In genomic region chr2:12592296-12592695, GRCh38 we compare ENCODE assay signal across 30 cellular contexts.
"Had no signal": no experiment of that assay in that cellular context is flagged by ENCODE, and none has a peak within 500 bp of the region (broad histone marks: within the 10 kb centered on the region; RNA-seq: fewer than 3 reads in every experiment).

No MANE protein-coding gene starts in this region.

- H3K36me3 ChIP-seq: neural progenitor cell, ovary, right lobe of liver, sigmoid colon, spleen, suprapubic skin, tibial artery, transverse colon, upper lobe of left lung, vagina had no signal

- H3K4me3 Mint-ChIP-seq: natural killer cell; nephron; neural progenitor cell; stimulated activated memory B cell treated with anti-CD40 and anti-IgM and Interleukin-4, amounts not matched to agents 10 μg/mL and 1 μg/mL and 100 μg/mL, for 72 hours; stimulated activated naive CD8-positive, alpha-beta T cell treated with anti-CD3 and anti-CD28 coated beads, Interleukin-15, amount 100 ng/mL, for 72 hours had no signal

- ATAC-seq: psoas muscle; right cardiac atrium; stimulated activated memory B cell treated with anti-CD40 and anti-IgM and Interleukin-4, amounts not matched to agents 10 μg/mL and 1 μg/mL and 100 μg/mL, for 72 hours; stimulated activated naive CD8-positive, alpha-beta T cell treated with anti-CD3 and anti-CD28 coated beads, Interleukin-15, amount 100 ng/mL, for 72 hours; stimulated activated naive CD8-positive, alpha-beta T cell treated with anti-CD3 and anti-CD28 coated beads, Interleukin-15, Interleukin-2, amounts not matched to agents 100 U/mL and 50 U/mL, for 24 hours had no signal

- H3K4me2 ChIP-seq: neural progenitor cell had no signal

- H3K27me3 ChIP-seq: neural progenitor cell, ovary, right lobe of liver, sigmoid colon, spleen, suprapubic skin, testis, tibial artery, transverse colon, upper lobe of left lung, vagina had no signal

- H3K27ac ChIP-seq: neural progenitor cell, ovary, parathyroid adenoma, psoas muscle, right lobe of liver, sigmoid colon, spleen, suprapubic skin, testis, tibial artery, transverse colon, upper lobe of left lung, vagina had no signal

- DNase-seq: natural killer cell; occipital lobe; ovary; posterior cingulate gyrus; psoas muscle; right cardiac atrium; right lobe of liver; sigmoid colon; small intestine; spleen; stimulated activated CD4-positive, alpha-beta T cell treated with anti-CD3 and anti-CD28 coated beads, Interleukin-12 subunit alpha, Interleukin-12 subunit beta, amount 100 ng/mL, for 4 hours; stimulated activated CD4-positive, alpha-beta T cell treated with anti-CD3 and anti-CD28 coated beads, Interleukin-1b, Interleukin-23, amount 100 ng/mL, for 48 hours; stimulated activated CD4-positive, alpha-beta T cell treated with anti-CD3 and anti-CD28 coated beads, Interleukin-4, amount 100 ng/mL, for 1 hour; stimulated activated CD4-positive, alpha-beta T cell treated with anti-CD3 and anti-CD28 coated beads, Interleukin-4, amount 100 ng/mL, for 4 hours; stimulated activated CD8-positive, alpha-beta memory T cell treated with anti-CD3 and anti-CD28 coated beads, Interleukin-4, amount 100 ng/mL, for 48 hours; stimulated activated naive CD4-positive, alpha-beta T cell; stimulated activated naive CD8-positive, alpha-beta T cell treated with anti-CD3 and anti-CD28 coated beads, Interleukin-15, amount 100 ng/mL, for 72 hours; stimulated activated naive CD8-positive, alpha-beta T cell treated with anti-CD3 and anti-CD28 coated beads, Interleukin-15, Interleukin-2, amounts not matched to agents 100 U/mL and 50 U/mL, for 24 hours; substantia nigra; testis; tibial artery; transverse colon; upper lobe of left lung had no signal

- H3K9ac ChIP-seq: neural progenitor cell, parathyroid adenoma had no signal

- H3K27me3 Mint-ChIP-seq: stimulated activated memory B cell treated with anti-CD40 and anti-IgM and Interleukin-4, amounts not matched to agents 10 μg/mL and 1 μg/mL and 100 μg/mL, for 72 hours; stimulated activated naive CD8-positive, alpha-beta T cell treated with anti-CD3 and anti-CD28 coated beads, Interleukin-15, amount 100 ng/mL, for 72 hours had no signal

- H3K36me3 Mint-ChIP-seq: natural killer cell; neural progenitor cell; stimulated activated memory B cell treated with anti-CD40 and anti-IgM and Interleukin-4, amounts not matched to agents 10 μg/mL and 1 μg/mL and 100 μg/mL, for 72 hours had no signal

- H3K27ac Mint-ChIP-seq: natural killer cell; nephron; neural progenitor cell; progenitor cell of endocrine pancreas; stimulated activated memory B cell treated with anti-CD40 and anti-IgM and Interleukin-4, amounts not matched to agents 10 μg/mL and 1 μg/mL and 100 μg/mL, for 72 hours; stimulated activated naive CD8-positive, alpha-beta T cell treated with anti-CD3 and anti-CD28 coated beads, Interleukin-15, amount 100 ng/mL, for 72 hours had no signal

- H3K9me3 Mint-ChIP-seq: natural killer cell; nephron; neural progenitor cell; stimulated activated memory B cell treated with anti-CD40 and anti-IgM and Interleukin-4, amounts not matched to agents 10 μg/mL and 1 μg/mL and 100 μg/mL, for 72 hours; stimulated activated naive CD8-positive, alpha-beta T cell treated with anti-CD3 and anti-CD28 coated beads, Interleukin-15, amount 100 ng/mL, for 72 hours had no signal

- H2AFZ ChIP-seq: neural progenitor cell, parathyroid adenoma had no signal

- H3K4me1 ChIP-seq: parathyroid adenoma, psoas muscle, right lobe of liver, suprapubic skin, testis, vagina had no signal

- H3K4me3 ChIP-seq: neural progenitor cell, ovary, psoas muscle, right lobe of liver, sigmoid colon, spleen, suprapubic skin, testis, tibial artery, transverse colon, upper lobe of left lung, vagina had no signal

- H3K9me3 ChIP-seq: ovary, psoas muscle, right lobe of liver, sigmoid colon, spleen, suprapubic skin, testis, tibial artery, transverse colon, upper lobe of left lung, vagina had no signal

- H3K79me2 ChIP-seq: parathyroid adenoma had no signal
